ENCODE assay signal across 21 cellular contexts in the genomic region with DNA sequence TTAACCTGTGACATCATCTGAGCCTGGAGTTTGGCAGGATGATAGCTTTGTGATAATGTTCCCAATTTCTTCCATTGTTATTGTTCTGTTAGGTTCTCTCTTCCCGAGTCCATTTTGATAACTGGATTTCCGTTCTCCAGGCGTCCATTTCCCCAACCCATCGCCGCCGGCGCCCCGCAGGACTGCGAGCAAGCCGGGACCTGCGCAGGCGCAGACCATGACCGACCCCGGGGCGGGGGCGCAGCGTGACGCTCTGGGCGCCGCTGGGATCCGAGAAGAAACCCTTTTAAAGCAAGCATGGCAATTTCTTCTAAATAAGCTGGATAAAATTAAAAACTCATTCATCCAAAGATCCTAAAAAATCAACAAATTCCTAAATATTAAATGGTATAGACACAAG. TPM values are rescaled to one million over a fixed set of nuclear protein-coding genes. Genes with fewer than 3 reads are reported as not detected.
DNase-seq lines count a peak whose midpoint lies in the region; ATAC-seq, FAIRE-seq and TF ChIP-seq lines count a peak whose summit lies in the region.
"Had no signal": no experiment of that assay in that cellular context is flagged by ENCODE, and none has a peak within 500 bp of the region (broad histone marks: within the 10 kb centered on the region; RNA-seq: fewer than 3 reads in every experiment).

A gene with protein sequence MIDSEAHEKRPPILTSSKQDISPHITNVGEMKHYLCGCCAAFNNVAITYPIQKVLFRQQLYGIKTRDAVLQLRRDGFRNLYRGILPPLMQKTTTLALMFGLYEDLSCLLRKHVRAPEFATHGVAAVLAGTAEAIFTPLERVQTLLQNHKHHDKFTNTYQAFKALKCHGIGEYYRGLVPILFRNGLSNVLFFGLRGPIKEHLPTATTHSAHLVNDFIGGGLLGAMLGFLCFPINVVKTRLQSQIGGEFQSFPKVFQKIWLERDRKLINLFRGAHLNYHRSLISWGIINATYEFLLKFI (minus strand): TSS at position 186 of the 400 bp plus-strand sequence. CDS start 219 bp downstream, outside the sequence.

- H3K4me3 ChIP-seq in K562 (no peak within 1 kb of the TSS), psoas muscle (no peak within 1 kb of the TSS)
- H3K4me3 ChIP-seq: GM23248, HAP-1 had no signal

- WGBS in K562 (ENCODE audit: insufficient coverage, low coverage, missing lambda C conversion rate), result 6% methylated on average over 21 of the region's 21 CpGs
- 86 to 90% (median 88%) methylated on average over 21 of the region's 21 CpGs for WGBS in psoas muscle, 3 donors

- DNase-seq in GM03348 (ENCODE audit: low spot score) (peak; percentile 13), HTR-8/SVneo (ENCODE audit: insufficient read length, low spot score) (peak; percentile 3), K562 (ENCODE audit: extremely low read depth in 1 of 4, low spot score in 3 of 4) (peak; percentile 24 to 42 (median 36)), psoas muscle (peak in 1 of 2 donors; percentile 42), globus pallidus (ENCODE audit: low spot score) (no peak), DMS153 treated with DMSO at 0.1 percent for 48 hours (lab: John Stamatoyannopoulos, UW; ENCODE audit: unreplicated experiment) (no peak)
- DNase-seq: ACHN; BE2C; C1 segment of cervical spinal cord; CD4-positive, CD25-positive, alpha-beta regulatory T cell; CD8-positive, alpha-beta memory T cell; COR-L47; DMS 273 treated with DMSO at 0.1 percent for 48 hours; GM23248 had no signal

- intact Hi-C loops in K562 (cut with micrococcal nuclease) (no loop called here), psoas muscle (cut with DNase I) (no loop called here)

- no peak within 1 kb of the TSS for H3K9ac ChIP-seq in K562 (ENCODE audit: insufficient read depth in 1 of 2, low read depth in 2 of 2, low read length in 2 of 2)
- H3K9ac ChIP-seq: GM23248 had no signal

- CTCF ChIA-PET in K562 (lab: Yijun Ruan, JAX; ENCODE audit: low intra/inter-chr PET ratio), result no interaction called here

- peak within 1 kb of the TSS; percentile 21; the same call in 1 of the 2 replicates for H3K4me2 ChIP-seq in K562 (ENCODE audit: insufficient read depth, low read length)

- in situ Hi-C loops in K562 (cut with MboI), result no loop called here

- H3K4me1 ChIP-seq in K562 (replicated peaks in 1 of 2; ENCODE audit: control insufficient read depth in 2 of 2, insufficient read depth in 2 of 2, low read length in 2 of 2), result peaks cover 0 to 3% of the 10 kb centered on the region in 2 experiments; a peak in 1 of 5 replicates
- H3K4me1 ChIP-seq in psoas muscle, result peaks cover 4% of the 10 kb centered on the region
- H3K4me1 ChIP-seq: BE2C, HAP-1 had no signal

- H3K36me3 ChIP-seq in K562 (ENCODE audit: control insufficient read depth, insufficient read depth, low read length) (no peaks in the 10 kb centered on the region), psoas muscle (ENCODE audit: insufficient read depth in 1 of 2, low read depth in 1 of 2) (no peaks in the 10 kb centered on the region)
- H3K36me3 ChIP-seq: BE2C, HAP-1 had no signal

- TF ChIP-seq RAD21 in K562 (CRISPR knock-in tag; conservative IDR thresholded peaks at IDR 0.05 in 1 of 2, IDR thresholded peaks at IDR 0.05 in 1 of 2), result no peak

- no TSS peak for BruUV-seq in K562 (replicated peaks; lab: Mats Ljungman, UMichigan)

- TF ChIP-seq EP300 in K562 (IDR thresholded peaks at IDR 0.05; ENCODE audit: low read length), result no peak

- H3K9me3 ChIP-seq in K562 (replicated peaks; ENCODE audit: control insufficient read depth, insufficient read depth, low read depth, low read length) (no peaks in the 10 kb centered on the region), psoas muscle (no peaks in the 10 kb centered on the region)
- H3K9me3 ChIP-seq: BE2C, HAP-1 had no signal

- no peaks in the 10 kb centered on the region for H3K79me2 ChIP-seq in K562 (ENCODE audit: control insufficient read depth, insufficient read depth, low read length)

- no peaks in the 10 kb centered on the region for H3K9me1 ChIP-seq in K562 (ENCODE audit: control insufficient read depth, insufficient read depth, low read length)

- H3K27me3 ChIP-seq in K562 (ENCODE audit: control insufficient read depth in 2 of 2, insufficient read depth in 2 of 2, low read length in 2 of 2) (peaks cover 19 to 32% of the 10 kb centered on the region in 2 experiments; a peak in 4 of 5 replicates), psoas muscle (ENCODE audit: insufficient read depth in 3 of 3, low read length in 2 of 3) (no peaks in the 10 kb centered on the region)
- H3K27me3 ChIP-seq: BE2C had no signal

- TF ChIP-seq CTCF in K562 (IDR thresholded peaks at IDR 0.05 in 2 of 3, conservative IDR thresholded peaks at IDR 0.05 in 1 of 3; ENCODE audit: insufficient read depth in 2 of 3, low read depth in 1 of 3, low read length in 3 of 3) (no peak), psoas muscle (IDR thresholded peaks at IDR 0.05) (no peak)

- no peak within 1 kb of the TSS for H2AFZ ChIP-seq in K562 (ENCODE audit: low read depth, low read length)
- H2AFZ ChIP-seq: GM23248 had no signal

- ATAC-seq in K562 (peak; percentile 58; the same call in 2 of the 3 replicates), psoas muscle (no peak), GM21619 (IDR thresholded peaks at IDR 0.05; ENCODE audit: unreplicated experiment) (no peak)

- TF ChIP-seq POLR2A in K562 (conservative IDR thresholded peaks at IDR 0.05), result no peak

- POLR2A ChIA-PET in K562 (lab: Yijun Ruan, JAX), result no interaction called here

- no peak for FAIRE-seq in HTR-8/SVneo (lab: Jason Lieb, UNC)
- no peak for FAIRE-seq in K562 (lab: Jason Lieb, UNC)
- FAIRE-seq: A204.1, G401.6, GM12892, GM19239 had no signal

- H3K27ac ChIP-seq in K562 (ENCODE audit: extremely low read depth, low read depth, low read length) (no peak within 1 kb of the TSS), psoas muscle (peak within 1 kb of the TSS; percentile 13)
- H3K27ac ChIP-seq: GM23248 had no signal

- H4K20me1 ChIP-seq in K562 (replicated peaks; ENCODE audit: control insufficient read depth, insufficient read depth, low read length), result no peaks in the 10 kb centered on the region

TF ChIP-seq in K562, 482 proteins besides CTCF, POLR2A, EP300 and RAD21:
- TF ChIP-seq POLR2B (IDR thresholded peaks at IDR 0.05; ENCODE audit: low read depth, partially characterized antibody), result no peak
- no peak for TF ChIP-seq ARID2 (IDR thresholded peaks at IDR 0.05)
- TF ChIP-seq SNRNP70 (optimal IDR thresholded peaks at IDR 0.05; ENCODE audit: low read depth, low read length), result no peak
- TF ChIP-seq ESRRA (IDR thresholded peaks at IDR 0.05; ENCODE audit: borderline replicate concordance, low read depth), result no peak
- no peak for TF ChIP-seq HNRNPL (IDR thresholded peaks at IDR 0.05; ENCODE audit: low read depth, low read length)
- TF ChIP-seq ZKSCAN8 (CRISPR knock-in tag; IDR thresholded peaks at IDR 0.05), result no peak
- TF ChIP-seq KLF1 (tag; IDR thresholded peaks at IDR 0.05), result no peak
- TF ChIP-seq ZNF76 (CRISPR knock-in tag; IDR thresholded peaks at IDR 0.05; ENCODE audit: borderline replicate concordance), result no peak
- peak; percentile 85 to 87 for TF ChIP-seq NRF1 (conservative IDR thresholded peaks at IDR 0.05 in 1 of 2, IDR thresholded peaks at IDR 0.05 in 1 of 2)
- no peak for TF ChIP-seq ZNF12 (CRISPR knock-in tag; IDR thresholded peaks at IDR 0.05)
- no peak for TF ChIP-seq ZBTB1 (CRISPR knock-in tag; IDR thresholded peaks at IDR 0.05; ENCODE audit: borderline replicate concordance, low read depth)
- TF ChIP-seq IRF2 (CRISPR knock-in tag; IDR thresholded peaks at IDR 0.05), result no peak
- TF ChIP-seq ATF1 (CRISPR knock-in tag; IDR thresholded peaks at IDR 0.05), result no peak
- TF ChIP-seq ATF1 (tag; IDR thresholded peaks at IDR 0.05), result peak; percentile 39; the same call in 1 of the 2 replicates
- TF ChIP-seq FOXK1 (CRISPR knock-in tag; IDR thresholded peaks at IDR 0.05; ENCODE audit: borderline replicate concordance), result no peak
- no peak for TF ChIP-seq PHF20 (IDR thresholded peaks at IDR 0.05; ENCODE audit: partially characterized antibody)
- no peak for TF ChIP-seq ETV6 (IDR thresholded peaks at IDR 0.05; ENCODE audit: borderline replicate concordance in 1 of 2, low read depth in 2 of 2, low read length in 1 of 2)
- no peak for TF ChIP-seq ETV6 (CRISPR knock-in tag; IDR thresholded peaks at IDR 0.05; ENCODE audit: borderline replicate concordance)

RNA-seq across cellular contexts. Expression of the gene that starts here (rescaled TPM):
- not detected in 2 replicates for total RNA-seq in K562 (2011; cell fraction: chromatin; rRNA removed; ENCODE audit: low replicate concordance)
- total RNA-seq in K562 (2011; cell fraction: nucleolus; rRNA removed), result not detected in 2 replicates
- not detected in 2 replicates for total RNA-seq in K562 (2011; cell fraction: nucleoplasm; rRNA removed)
- total RNA-seq in K562 (2014; rRNA removed), result not detected in 2 replicates
- total RNA-seq in K562 (2014; rRNA removed; fragmentation: Illumina TruSeq; extraction: Trizol), result not detected in 2 replicates
- not detected in 2 replicates for total RNA-seq in K562 (2015; rRNA removed; fragmentation: Illumina TruSeq; extraction: Trizol)
- not detected in 2 replicates for total RNA-seq in K562 (2021)
- polyA plus RNA-seq in K562 (2011; rRNA removed), result 0.07 TPM in 1 of 2 replicates, not detected in the other
- not detected in 2 replicates for polyA plus RNA-seq in K562 (2011; cell fraction: cytosol; rRNA removed)
- polyA plus RNA-seq in K562 (2011; cell fraction: nucleus; rRNA removed), result 0.08 TPM in 1 of 2 replicates, not detected in the other
- polyA plus RNA-seq in K562 (2012), result 0.09 TPM in 1 of 2 replicates, not detected in the other
- not detected in 2 replicates for polyA plus RNA-seq in K562 (2014; fragmentation: Illumina TruSeq; extraction: Trizol)
- not detected for polyA plus RNA-seq in K562 (2014; fragmentation: Nextera tagmentation; extraction: Ambion mirVana)
- polyA plus RNA-seq in K562 (2014; rRNA removed), result not detected in 2 replicates
- not detected in 2 replicates for polyA minus RNA-seq in K562 (2011; rRNA and poly(A)+ RNA removed)
- polyA minus RNA-seq in K562 (2011; cell fraction: cytosol; rRNA and poly(A)+ RNA removed), result not detected in 2 replicates
- not detected in 2 replicates for polyA minus RNA-seq in K562 (2011; cell fraction: nucleus; rRNA and poly(A)+ RNA removed)
- total RNA-seq in psoas muscle, result not detected
- polyA plus RNA-seq in psoas muscle, result under 1 TPM in 2 of 3 donors, not detected in 1; 0.05 to 0.78 TPM
- total RNA-seq: CD4-positive, CD25-positive, alpha-beta regulatory T cell; GM23248; HT-29 had no signal
- polyA plus RNA-seq: CD4-positive, CD25-positive, alpha-beta regulatory T cell; CD8-positive, alpha-beta memory T cell; GM23248 had no signal

Comparison
In these comparisons a context has a peak if more than half of its experiments do, and no peak if none do; other contexts are left out.
1. Peak in DNase-seq, ATAC-seq and H3K4me2 ChIP-seq in K562; RNA of the gene not detected or under 1 TPM.
2. DNase-seq: peak in GM03348 (single experiment) and HTR-8/SVneo (single experiment); none in globus pallidus (single experiment) and DMS153 treated with DMSO at 0.1 percent for 48 hours (single experiment).